20 cellular contexts compared by ENCODE assay signal in genomic region chr19:2715470-2716274, GRCh38. TPM values are rescaled to one million over a fixed set of nuclear protein-coding genes. Genes with fewer than 3 reads are reported as not detected.
DNase-seq lines count a peak whose midpoint lies in the region; ATAC-seq, FAIRE-seq and TF ChIP-seq lines count a peak whose summit lies in the region.
"Had no signal": no experiment of that assay in that cellular context is flagged by ENCODE, and none has a peak within 500 bp of the region (broad histone marks: within the 10 kb centered on the region; RNA-seq: fewer than 3 reads in every experiment).

No MANE protein-coding gene starts in this region.

- H4K8ac ChIP-seq in IMR-90 (ENCODE audit: low read depth in 2 of 2, low read length in 2 of 2): no peak overlapping the region

- H2BK20ac ChIP-seq in IMR-90 (ENCODE audit: low read depth, low read length): no peak overlapping the region

- no peak overlapping the region for H3K14ac ChIP-seq in IMR-90 (replicated peaks; ENCODE audit: low read depth, low read length)

- intact Hi-C loops in IMR-90 (cut with micrococcal nuclease) (no loop called here), GM12878 (cut with micrococcal nuclease; ENCODE audit: unreplicated experiment) (no loop called here)

- H3K4me3 ChIP-seq in IMR-90 (ENCODE audit: insufficient read depth, low read depth, low read length) (no peak overlapping the region), GM12878 (no peak overlapping the region), neural progenitor cell (no peak overlapping the region)
- H3K4me3 ChIP-seq: BLaER1 had no signal

- no peak overlapping the region for H3K27ac ChIP-seq in IMR-90 (ENCODE audit: insufficient read depth, low read length)
- H3K27ac ChIP-seq in GM12878 (ENCODE audit: control insufficient read depth, insufficient read depth): no peak overlapping the region
- no peak overlapping the region for H3K27ac ChIP-seq in neural progenitor cell
- H3K27ac ChIP-seq: BLaER1, HL-60 had no signal

- in situ Hi-C loops in IMR-90 (cut with MboI; ENCODE audit: low sequenced_read_pairs): no loop called here
- in situ Hi-C loops in GM12878 (cut with MboI): no loop called here

- H3K9me3 ChIP-seq in IMR-90 (ENCODE audit: control insufficient read depth, insufficient read depth, low read length): peaks cover 9% of the 10 kb centered on the region
- H3K9me3 ChIP-seq in GM12878 (replicated peaks; ENCODE audit: control insufficient read depth, insufficient read depth, low read length): peaks cover 7% of the 10 kb centered on the region; the same call in 1 of the 3 replicates
- H3K9me3 ChIP-seq in neural progenitor cell (ENCODE audit: low read depth): no peaks in the 10 kb centered on the region

- ATAC-seq in IMR-90 (ENCODE audit: low read depth) (no peak), GM12878 (no peak), GM18511 (IDR thresholded peaks at IDR 0.05; ENCODE audit: unreplicated experiment) (no peak)
- ATAC-seq in stimulated activated memory B cell treated with anti-CD40 and anti-IgM and Interleukin-4, amounts not matched to agents 10 μg/mL and 1 μg/mL and 100 μg/mL, for 72 hours: no peak

- peak overlapping the region; percentile 8 for H3K27ac Mint-ChIP-seq in stimulated activated memory B cell treated with anti-CD40 and anti-IgM and Interleukin-4, amounts not matched to agents 10 μg/mL and 1 μg/mL and 100 μg/mL, for 72 hours
- no peak overlapping the region for H3K27ac Mint-ChIP-seq in neural progenitor cell
- H3K27ac Mint-ChIP-seq: CD14-positive monocyte had no signal

- WGBS in IMR-90 (ENCODE audit: extremely low coverage in 2 of 2, insufficient read length in 1 of 2), 2 experiments: no CpG with 5 or more reads among the region's 12 CpGs
- WGBS in GM12878 (ENCODE audit: insufficient coverage, insufficient replicate concordance, low lambda C conversion rate, missing lambda C conversion rate): 53% methylated on average over 12 of the region's 12 CpGs

- H3K4ac ChIP-seq in IMR-90 (ENCODE audit: low read depth, low read length): no peak overlapping the region

- no peak overlapping the region for H2AFZ ChIP-seq in IMR-90 (replicated peaks; ENCODE audit: low read length, poor library complexity)
- H2AFZ ChIP-seq in GM12878 (ENCODE audit: control insufficient read depth, low read depth, low read length): no peak overlapping the region
- no peak overlapping the region for H2AFZ ChIP-seq in neural progenitor cell (replicated peaks)

- no peak overlapping the region for H4K5ac ChIP-seq in IMR-90 (ENCODE audit: low read depth, low read length)

- peaks cover 0 to 4% of the 10 kb centered on the region in 2 experiments; a peak in 2 of 4 replicates for H3K79me1 ChIP-seq in IMR-90 (ENCODE audit: low read depth in 1 of 2, low read length in 2 of 2)

- H2AK9ac ChIP-seq in IMR-90 (replicated peaks; ENCODE audit: low read depth, low read length, poor library complexity): peak overlapping the region; percentile 33

- no peak for TF ChIP-seq RAD21 in IMR-90 (IDR thresholded peaks at IDR 0.05; ENCODE audit: low read length)
- TF ChIP-seq RAD21 in GM12878 (IDR thresholded peaks at IDR 0.05; ENCODE audit: insufficient read depth, low read depth, low read length): no peak

- peak; percentile 72 for FAIRE-seq in GM12891 (lab: Jason Lieb, UNC)
- FAIRE-seq in GM12878 (lab: Jason Lieb, UNC): no peak
- FAIRE-seq: A204.1, GM19239, H1 had no signal

- H3K9me3 Mint-ChIP-seq in stimulated activated memory B cell treated with anti-CD40 and anti-IgM and Interleukin-4, amounts not matched to agents 10 μg/mL and 1 μg/mL and 100 μg/mL, for 72 hours: peaks cover 8% of the 10 kb centered on the region
- peaks cover 11% of the 10 kb centered on the region for H3K9me3 Mint-ChIP-seq in neural progenitor cell

- H3K18ac ChIP-seq in IMR-90 (ENCODE audit: low read depth, low read length): no peak overlapping the region

- H3K4me1 Mint-ChIP-seq in stimulated activated memory B cell treated with anti-CD40 and anti-IgM and Interleukin-4, amounts not matched to agents 10 μg/mL and 1 μg/mL and 100 μg/mL, for 72 hours: peaks cover 60% of the 10 kb centered on the region
- H3K4me1 Mint-ChIP-seq in neural progenitor cell: peaks cover 6% of the 10 kb centered on the region

- H3K27me3 Mint-ChIP-seq in stimulated activated memory B cell treated with anti-CD40 and anti-IgM and Interleukin-4, amounts not matched to agents 10 μg/mL and 1 μg/mL and 100 μg/mL, for 72 hours: no peaks in the 10 kb centered on the region
- H3K27me3 Mint-ChIP-seq in neural progenitor cell (ENCODE audit: insufficient read depth, low read depth): peaks cover 16% of the 10 kb centered on the region

- POLR2A ChIA-PET in IMR-90 (lab: Charles Lee; ENCODE audit: unreplicated experiment): no interaction called here
- POLR2A ChIA-PET in GM12878 (lab: Charles Lee): interaction anchor here (1.1 kb wide), 1 partner anchor 14 kb away, joined by 6 read pairs; no protein-coding TSS in a partner anchor

- DNase-seq in GM12891 (ENCODE audit: insufficient read length, low spot score) (no peak), IMR-90 (no peak), GM12878 (ENCODE audit: low read depth, low spot score) (no peak), germinal center (ENCODE audit: low spot score) (no peak), neural progenitor cell (ENCODE audit: low spot score) (no peak)
- DNase-seq: AML-193; CD4-positive, alpha-beta memory T cell; DMS153; DMS79; GDM1; H9 had no signal

- no peak overlapping the region for H3K23ac ChIP-seq in IMR-90 (ENCODE audit: low read depth, low read length)

- no peak overlapping the region for H4K91ac ChIP-seq in IMR-90 (ENCODE audit: insufficient read depth, low read depth, low read length)

- dilution Hi-C loops in IMR-90 (cut with HindIII; ENCODE audit: low sequenced_read_pairs, unreplicated experiment): no loop called here

- no peak overlapping the region for H2BK15ac ChIP-seq in IMR-90 (ENCODE audit: low read depth, low read length)

- H3K9me1 ChIP-seq in IMR-90 (ENCODE audit: insufficient read depth, low read length): peaks cover 12% of the 10 kb centered on the region; the same call in 1 of the 2 replicates

- TF ChIP-seq EP300 in GM12878 (IDR thresholded peaks at IDR 0.05; ENCODE audit: borderline replicate concordance in 1 of 2, control insufficient read depth in 1 of 2, low read depth in 2 of 2, low read length in 2 of 2): no peak

- H3K4me2 ChIP-seq in IMR-90 (ENCODE audit: low read depth, low read length) (no peak overlapping the region), GM12878 (ENCODE audit: control insufficient read depth, insufficient read depth) (no peak overlapping the region), neural progenitor cell (no peak overlapping the region)
- H3K4me2 ChIP-seq: BLaER1 had no signal

- RAD21 ChIA-PET in GM12878 (lab: Charles Lee; ENCODE audit: unreplicated experiment): interaction anchor here (0.5 kb wide), 1 partner anchor 386 kb away, joined by 4 read pairs; no protein-coding TSS in a partner anchor

- no peaks in the 10 kb centered on the region for H3K79me2 ChIP-seq in GM12878 (ENCODE audit: control insufficient read depth, insufficient read depth, low read length)
- no peaks in the 10 kb centered on the region for H3K79me2 ChIP-seq in neural progenitor cell (ENCODE audit: low read depth)

- CTCF ChIA-PET in IMR-90 (lab: Yijun Ruan, JAX): no interaction called here
- CTCF ChIA-PET in GM12878 (lab: Yijun Ruan, JAX): no interaction called here

- SMC1A ChIA-PET in GM12878 (lab: Charles Lee; ENCODE audit: uncharacterized antibody, unreplicated experiment): no interaction called here

- H3K36me3 Mint-ChIP-seq in stimulated activated memory B cell treated with anti-CD40 and anti-IgM and Interleukin-4, amounts not matched to agents 10 μg/mL and 1 μg/mL and 100 μg/mL, for 72 hours: peaks cover 21% of the 10 kb centered on the region
- H3K36me3 Mint-ChIP-seq in neural progenitor cell: peaks cover 17% of the 10 kb centered on the region
- H3K36me3 Mint-ChIP-seq: CD14-positive monocyte had no signal

- H2BK5ac ChIP-seq in IMR-90 (ENCODE audit: low read depth, low read length, poor library complexity, severe bottlenecking): no peak overlapping the region

- H3K36me3 ChIP-seq in IMR-90 (ENCODE audit: control insufficient read depth, insufficient read depth, low read length) (peaks cover 4% of the 10 kb centered on the region; the same call in 1 of the 2 replicates), GM12878 (ENCODE audit: control insufficient read depth in 2 of 2, insufficient read depth in 2 of 2, low read length in 1 of 2) (no peaks in the 10 kb centered on the region), neural progenitor cell (no peaks in the 10 kb centered on the region)

- no peak overlapping the region for H3K56ac ChIP-seq in IMR-90 (ENCODE audit: extremely low read depth, insufficient read depth, low read length)

- BruUV-seq in IMR-90 (replicated peaks; lab: Mats Ljungman, UMichigan) (no TSS peak), GM12878 (replicated peaks; lab: Mats Ljungman, UMichigan) (no TSS peak)

- TF ChIP-seq POLR2A in GM12891 (IDR thresholded peaks at IDR 0.05; ENCODE audit: low read depth, low read length) (no peak), IMR-90 (IDR thresholded peaks at IDR 0.05; ENCODE audit: low read depth, low read length) (no peak), GM12878 (IDR thresholded peaks at IDR 0.05; ENCODE audit: low read depth, low read length) (no peak)

- peaks cover 8% of the 10 kb centered on the region for H3K4me1 ChIP-seq in IMR-90 (ENCODE audit: control insufficient read depth, insufficient read depth, low read length)
- H3K4me1 ChIP-seq in GM12878 (ENCODE audit: control insufficient read depth, insufficient read depth, low read length): peaks cover 10% of the 10 kb centered on the region
- peaks cover 11% of the 10 kb centered on the region for H3K4me1 ChIP-seq in neural progenitor cell

- H3K27me3 ChIP-seq in IMR-90 (ENCODE audit: control insufficient read depth, insufficient read depth, low read length) (no peaks in the 10 kb centered on the region; the same call in 1 of the 2 replicates), GM12878 (replicated peaks in 1 of 2; ENCODE audit: control insufficient read depth in 2 of 2, insufficient read depth in 2 of 2, low read length in 1 of 2) (peaks cover under 1 to 3% of the 10 kb centered on the region in 2 experiments; a peak in 1 of 4 replicates), neural progenitor cell (peaks cover 8% of the 10 kb centered on the region)
- H3K27me3 ChIP-seq: BLaER1 had no signal

- H2AK5ac ChIP-seq in IMR-90 (ENCODE audit: low read depth, low read length): no peak overlapping the region

- H4K20me1 ChIP-seq in IMR-90 (ENCODE audit: insufficient read depth, low read length) (no peaks in the 10 kb centered on the region; the same call in none of the 2 replicates), GM12878 (ENCODE audit: control insufficient read depth, insufficient read depth) (no peaks in the 10 kb centered on the region), neural progenitor cell (ENCODE audit: low read depth) (peaks cover 18% of the 10 kb centered on the region)

- H3K4me3 Mint-ChIP-seq in stimulated activated memory B cell treated with anti-CD40 and anti-IgM and Interleukin-4, amounts not matched to agents 10 μg/mL and 1 μg/mL and 100 μg/mL, for 72 hours: no peak overlapping the region
- H3K4me3 Mint-ChIP-seq in neural progenitor cell: no peak overlapping the region
- H3K4me3 Mint-ChIP-seq: CD4-positive, alpha-beta memory T cell had no signal

- H3K9ac ChIP-seq in IMR-90 (ENCODE audit: low read depth, low read length) (no peak overlapping the region), GM12878 (ENCODE audit: control insufficient read depth, insufficient read depth, low read length) (no peak overlapping the region), neural progenitor cell (no peak overlapping the region)
- H3K9ac ChIP-seq: BLaER1 had no signal

- TF ChIP-seq CTCF in IMR-90 (conservative IDR thresholded peaks at IDR 0.05; ENCODE audit: low read depth, low read length) (no peak), GM12878 (IDR thresholded peaks at IDR 0.05 in 2 of 3, conservative IDR thresholded peaks at IDR 0.05 in 1 of 3; ENCODE audit: control insufficient read depth in 2 of 3, extremely low read depth in 1 of 3, insufficient read depth in 1 of 3, low read depth in 3 of 3, low read length in 3 of 3) (no peak), neural progenitor cell (IDR thresholded peaks at IDR 0.05) (no peak)

- no peak overlapping the region for H2BK120ac ChIP-seq in IMR-90 (ENCODE audit: low read depth, low read length)

- peaks cover 19% of the 10 kb centered on the region for H3F3A ChIP-seq in neural progenitor cell (ENCODE audit: low read depth)

RNA-seq across cellular contexts. Expression of gene DIRAS1, which starts 5.5 kb away (rescaled TPM):
- polyA plus RNA-seq in GM12891 (2012; ENCODE audit: low read depth, missing spikeins): 0.08 TPM
- total RNA-seq in IMR-90 (2012; rRNA removed) (1.4 and 2.5 TPM in 2 replicates), GM12878 (2014; rRNA removed) (not detected in 2 replicates), GM12878 (2014; rRNA removed; fragmentation: Illumina TruSeq; extraction: Trizol) (0.09 TPM in 1 of 2 replicates, not detected in the other), GM12878 (2021) (0.18 and 0.48 TPM in 2 replicates), neural progenitor cell (ENCODE audit: low replicate concordance) (2.7 and 4.2 TPM in 2 replicates)
- polyA plus RNA-seq in IMR-90 (2012; rRNA removed) (10.3 and 14.0 TPM in 2 replicates), GM12878 (2011; rRNA removed) (0.03 and 0.05 TPM in 2 replicates), GM12878 (2014; fragmentation: Illumina TruSeq; extraction: Trizol) (0.07 TPM in 1 of 2 replicates, not detected in the other), GM12878 (2014; fragmentation: Nextera tagmentation; extraction: Ambion mirVana) (not detected), GM12878 (2014; rRNA removed) (0.08 TPM in 1 of 2 replicates, not detected in the other), GM12878 (2016; fragmentation: Nextera tagmentation; extraction: Ambion mirVana) (under 1 TPM; 0.04 to 0.13 TPM)
- 5.3 and 12.6 TPM in 2 replicates for polyA plus RNA-seq in IMR-90 (2012; cell fraction: cytosol; rRNA removed)
- 9.8 and 18.4 TPM in 2 replicates for polyA plus RNA-seq in IMR-90 (2012; cell fraction: nucleus; rRNA removed; ENCODE audit: low replicate concordance)
- total RNA-seq in GM12878 (2013; cell fraction: nucleolus; rRNA removed): 0.39 and 1.0 TPM in 2 replicates
- 0.38 TPM for polyA plus RNA-seq in GM12878 (2011; ENCODE audit: low read depth)
- polyA plus RNA-seq in GM12878 (2011; cell fraction: cytosol; rRNA removed): not detected in 2 replicates
- 0.10 TPM in 1 of 2 replicates, not detected in the other for polyA plus RNA-seq in GM12878 (2011; cell fraction: nucleus; rRNA removed)
- 0.34 and 0.57 TPM in 2 replicates for polyA plus RNA-seq in GM12878 (2012)
- 0.15 TPM in 1 of 2 replicates, not detected in the other for polyA minus RNA-seq in GM12878 (2011; rRNA and poly(A)+ RNA removed)
- polyA minus RNA-seq in GM12878 (2011; cell fraction: cytosol; rRNA and poly(A)+ RNA removed): not detected in 2 replicates
- polyA minus RNA-seq in GM12878 (2011; cell fraction: nucleus; rRNA and poly(A)+ RNA removed): not detected in 2 replicates
- total RNA-seq: CD4-positive, alpha-beta memory T cell; HT1080 had no signal
- polyA plus RNA-seq: CD14-positive monocyte; CD4-positive, alpha-beta memory T cell had no signal

RNA-seq across cellular contexts. Expression of gene GNG7, which starts 13.2 kb away (rescaled TPM):
- polyA plus RNA-seq in GM12891 (2012; ENCODE audit: low read depth, missing spikeins): 6.4 TPM
- total RNA-seq in IMR-90 (2012; rRNA removed) (under 0.01 TPM in 2 replicates), GM12878 (2014; rRNA removed) (2.7 and 3.8 TPM in 2 replicates), GM12878 (2014; rRNA removed; fragmentation: Illumina TruSeq; extraction: Trizol) (5.3 and 5.4 TPM in 2 replicates), GM12878 (2021) (13.6 and 14.0 TPM in 2 replicates), neural progenitor cell (ENCODE audit: low replicate concordance) (7.0 and 9.6 TPM in 2 replicates)
- polyA plus RNA-seq in IMR-90 (2012; rRNA removed) (0.19 and 0.21 TPM in 2 replicates), GM12878 (2011; rRNA removed) (1.8 and 1.9 TPM in 2 replicates), GM12878 (2014; fragmentation: Illumina TruSeq; extraction: Trizol) (6.9 and 7.8 TPM in 2 replicates), GM12878 (2014; fragmentation: Nextera tagmentation; extraction: Ambion mirVana) (1 to 10 TPM; 3.7 to 5.1 TPM), GM12878 (2014; rRNA removed) (11.7 and 13.4 TPM in 2 replicates), GM12878 (2016; fragmentation: Nextera tagmentation; extraction: Ambion mirVana) (10 to 100 TPM in 1 of 2 experiments, 1 to 10 TPM in 1; 9.8 to 10.6 TPM)
- 0.29 and 0.43 TPM in 2 replicates for polyA plus RNA-seq in IMR-90 (2012; cell fraction: cytosol; rRNA removed)
- polyA plus RNA-seq in IMR-90 (2012; cell fraction: nucleus; rRNA removed; ENCODE audit: low replicate concordance): 0.37 and 0.46 TPM in 2 replicates
- total RNA-seq in GM12878 (2013; cell fraction: nucleolus; rRNA removed): 10.3 TPM in 2 replicates
- polyA plus RNA-seq in GM12878 (2011; ENCODE audit: low read depth): 12.7 TPM
- polyA plus RNA-seq in GM12878 (2011; cell fraction: cytosol; rRNA removed): 2.0 and 2.1 TPM in 2 replicates
- polyA plus RNA-seq in GM12878 (2011; cell fraction: nucleus; rRNA removed): 2.8 and 3.7 TPM in 2 replicates
- 24.5 and 28.2 TPM in 2 replicates for polyA plus RNA-seq in GM12878 (2012)
- 0.29 and 0.57 TPM in 2 replicates for polyA minus RNA-seq in GM12878 (2011; rRNA and poly(A)+ RNA removed)
- polyA minus RNA-seq in GM12878 (2011; cell fraction: cytosol; rRNA and poly(A)+ RNA removed): 0.31 and 0.40 TPM in 2 replicates
- 0.29 and 0.60 TPM in 2 replicates for polyA minus RNA-seq in GM12878 (2011; cell fraction: nucleus; rRNA and poly(A)+ RNA removed)
- total RNA-seq: HT1080 had no signal

RNA-seq across cellular contexts. Expression of gene SLC39A3, which starts 24.1 kb away (rescaled TPM):
- polyA plus RNA-seq in GM12891 (2012; ENCODE audit: low read depth, missing spikeins): 19.8 TPM
- total RNA-seq in IMR-90 (2012; rRNA removed) (12.4 and 12.8 TPM in 2 replicates), GM12878 (2014; rRNA removed) (46.0 and 50.2 TPM in 2 replicates), GM12878 (2014; rRNA removed; fragmentation: Illumina TruSeq; extraction: Trizol) (31.2 and 33.7 TPM in 2 replicates), GM12878 (2021) (48.4 and 52.1 TPM in 2 replicates), neural progenitor cell (ENCODE audit: low replicate concordance) (6.1 and 28.5 TPM in 2 replicates)
- polyA plus RNA-seq in IMR-90 (2012; rRNA removed) (38.2 and 45.1 TPM in 2 replicates), GM12878 (2011; rRNA removed) (18.7 and 29.6 TPM in 2 replicates), GM12878 (2014; fragmentation: Illumina TruSeq; extraction: Trizol) (20.9 and 59.4 TPM in 2 replicates), GM12878 (2014; fragmentation: Nextera tagmentation; extraction: Ambion mirVana) (1 to 10 TPM in 1 of 2 experiments, under 1 TPM in 1; 0.63 to 1.1 TPM), GM12878 (2014; rRNA removed) (54.5 and 54.9 TPM in 2 replicates), GM12878 (2016; fragmentation: Nextera tagmentation; extraction: Ambion mirVana) (10 to 100 TPM; 58.7 to 67.1 TPM)
- polyA plus RNA-seq in IMR-90 (2012; cell fraction: cytosol; rRNA removed): 47.7 and 51.5 TPM in 2 replicates
- polyA plus RNA-seq in IMR-90 (2012; cell fraction: nucleus; rRNA removed; ENCODE audit: low replicate concordance): 12.3 and 24.3 TPM in 2 replicates
- total RNA-seq in GM12878 (2013; cell fraction: nucleolus; rRNA removed): 26.3 and 30.0 TPM in 2 replicates
- 9.9 TPM for polyA plus RNA-seq in GM12878 (2011; ENCODE audit: low read depth)
- 51.6 and 59.3 TPM in 2 replicates for polyA plus RNA-seq in GM12878 (2011; cell fraction: cytosol; rRNA removed)
- 38.3 and 42.8 TPM in 2 replicates for polyA plus RNA-seq in GM12878 (2011; cell fraction: nucleus; rRNA removed)
- polyA plus RNA-seq in GM12878 (2012): 24.3 and 28.7 TPM in 2 replicates
- polyA minus RNA-seq in GM12878 (2011; rRNA and poly(A)+ RNA removed): 19.9 and 31.8 TPM in 2 replicates
- polyA minus RNA-seq in GM12878 (2011; cell fraction: cytosol; rRNA and poly(A)+ RNA removed): 15.3 and 17.2 TPM in 2 replicates
- 7.5 and 14.9 TPM in 2 replicates for polyA minus RNA-seq in GM12878 (2011; cell fraction: nucleus; rRNA and poly(A)+ RNA removed)
